ENCODE assay signal across 8 cellular contexts in genomic region chr6:37244430-37245310, GRCh38. TPM values are rescaled to one million over a fixed set of nuclear protein-coding genes. Genes with fewer than 3 reads are reported as not detected.
DNase-seq lines count a peak whose midpoint lies in the region; ATAC-seq, FAIRE-seq and TF ChIP-seq lines count a peak whose summit lies in the region.

No MANE protein-coding gene starts in this region.

- H3K9ac ChIP-seq in colonic mucosa (ENCODE audit: low read depth in 2 of 2, low read length in 2 of 2): peak overlapping the region in 1 of 2 donors; percentile 35

- H3K27me3 ChIP-seq in colonic mucosa (no peaks in the 10 kb centered on the region), lung (ENCODE audit: control insufficient read depth, insufficient read depth) (no peaks in the 10 kb centered on the region), aorta (ENCODE audit: control insufficient read depth in 1 of 2, insufficient read depth in 2 of 2, low read length in 1 of 2) (no peaks in the 10 kb centered on the region), HAP-1 (ENCODE audit: low read depth) (peaks cover 5% of the 10 kb centered on the region; the same call in 1 of the 2 replicates)

- H3K36me3 ChIP-seq in colonic mucosa (no peaks in the 10 kb centered on the region), lung (ENCODE audit: control insufficient read depth in 2 of 2, insufficient read depth in 2 of 2, low read length in 2 of 2) (no peaks in the 10 kb centered on the region), aorta (ENCODE audit: control insufficient read depth in 1 of 2, insufficient read depth in 2 of 2, low read length in 1 of 2) (no peaks in the 10 kb centered on the region), HAP-1 (replicated peaks) (no peaks in the 10 kb centered on the region)

- no peak for FAIRE-seq in GM12891 (lab: Jason Lieb, UNC)

- 51 to 66% methylated on average over 6 of the region's 6 CpGs for WGBS in lung, 2 donors
- 11% methylated on average over 6 of the region's 6 CpGs for WGBS in aorta, 2 donors

- DNase-seq in GM12891 (ENCODE audit: insufficient read length, low spot score) (no peak), NCI-H510A treated with DMSO at 0.1 percent for 48 hours (lab: John Stamatoyannopoulos, UW) (peak; percentile 99), colonic mucosa (peak; percentile 77), lung (ENCODE audit: low spot score) (peak; percentile 86), aorta (peak; percentile 81 to 83), activated T-cell treated with anti-CD3 and anti-CD28 coated beads for 4 hours (no peak), HAP-1 (ENCODE audit: low spot score in 2 of 2) (no peak)

- H3K27ac ChIP-seq in colonic mucosa: peak overlapping the region; percentile 74
- H3K27ac ChIP-seq in lung (ENCODE audit: low read depth in 1 of 2, low read length in 1 of 2): peak overlapping the region; percentile 91 to 93
- H3K27ac ChIP-seq in aorta (ENCODE audit: low read depth in 1 of 2, low read length in 2 of 2): peak overlapping the region; percentile 97 to 98

- no peak for TF ChIP-seq POLR2A in GM12891 (IDR thresholded peaks at IDR 0.05; ENCODE audit: low read depth, low read length)

- no peaks in the 10 kb centered on the region for H3K9me3 ChIP-seq in colonic mucosa
- H3K9me3 ChIP-seq in lung (ENCODE audit: control insufficient read depth in 2 of 2, insufficient read depth in 1 of 2, low read length in 1 of 2): no peaks in the 10 kb centered on the region
- H3K9me3 ChIP-seq in aorta (ENCODE audit: control insufficient read depth, low read length): no peaks in the 10 kb centered on the region
- H3K9me3 ChIP-seq in HAP-1: no peaks in the 10 kb centered on the region

- TF ChIP-seq CTCF in colonic mucosa (IDR thresholded peaks at IDR 0.05): no peak
- TF ChIP-seq CTCF in lung (IDR thresholded peaks at IDR 0.05; ENCODE audit: control extremely low read depth, extremely low read depth): no peak

- H3K4me1 ChIP-seq in colonic mucosa (peaks cover 8% of the 10 kb centered on the region), lung (ENCODE audit: control insufficient read depth in 2 of 2, insufficient read depth in 2 of 2, low read length in 2 of 2) (peaks cover 10 to 33% of the 10 kb centered on the region in 2 donors), aorta (ENCODE audit: control insufficient read depth in 1 of 2, insufficient read depth in 2 of 2, low read length in 2 of 2) (peaks cover 2 to 6% of the 10 kb centered on the region in 2 donors), HAP-1 (no peaks in the 10 kb centered on the region)

- intact Hi-C loops in colonic mucosa (cut with DNase I): no loop called here
- intact Hi-C loops in aorta (cut with DNase I): loop anchor here (5.0 to 10.0 kb wide), 2 partner anchors 38 to 110 kb away; no protein-coding TSS in a partner anchor

- peak; percentile 56 for ATAC-seq in lung (ENCODE audit: insufficient read depth, low FRiP score)
- peak; percentile 89 for ATAC-seq in aorta (ENCODE audit: low FRiP score)
- ATAC-seq in HG02571 (IDR thresholded peaks at IDR 0.05; ENCODE audit: unreplicated experiment): no peak

- H3K4me3 ChIP-seq in colonic mucosa: no peak overlapping the region
- no peak overlapping the region for H3K4me3 ChIP-seq in lung
- H3K4me3 ChIP-seq in aorta (ENCODE audit: low read length in 2 of 2): no peak overlapping the region
- H3K4me3 ChIP-seq in HAP-1: no peak overlapping the region

- in situ Hi-C loops in HAP-1 (cut with MboI; ENCODE audit: low sequenced_read_pairs): no loop called here

TF ChIP-seq in GM12891, 5 proteins besides CTCF, POLR2A, EP300 and RAD21:
- TF ChIP-seq SPI1 (IDR thresholded peaks at IDR 0.05; ENCODE audit: low read depth, low read length): peak; percentile 83
- TF ChIP-seq POLR2AphosphoS5 (IDR thresholded peaks at IDR 0.05; ENCODE audit: low read depth, low read length): no peak
- TF ChIP-seq TAF1 (IDR thresholded peaks at IDR 0.05; ENCODE audit: low read depth, low read length): no peak
- no peak for TF ChIP-seq POU2F2 (IDR thresholded peaks at IDR 0.05; ENCODE audit: low read depth, low read length)

RNA-seq across cellular contexts. Expression of gene TBC1D22B, which starts 12.9 kb away (rescaled TPM):
- 9.2 TPM for polyA plus RNA-seq in GM12891 (2012; ENCODE audit: low read depth, missing spikeins)
- 10 to 100 TPM; 13.3 to 15.2 TPM for total RNA-seq in colonic mucosa
- 1 to 10 TPM; 9.4 to 9.7 TPM for total RNA-seq in lung
- 1 to 10 TPM; 6.8 to 8.2 TPM for polyA plus RNA-seq in lung
- total RNA-seq in aorta: 10 to 100 TPM; 11.2 to 17.0 TPM
- polyA plus RNA-seq in aorta: 1 to 10 TPM; 3.9 to 4.1 TPM

RNA-seq across cellular contexts. Expression of gene TMEM217, which starts 13.3 kb away (rescaled TPM):
- polyA plus RNA-seq in GM12891 (2012; ENCODE audit: low read depth, missing spikeins): 1.5 TPM
- total RNA-seq in colonic mucosa (1 to 10 TPM in 1 of 2 donors, under 1 TPM in 1; 0.62 to 1.2 TPM), lung (under 1 TPM; 0.40 to 1.00 TPM), aorta (1 to 10 TPM; 2.2 to 2.7 TPM)
- polyA plus RNA-seq in lung (1 to 10 TPM in 1 of 2 donors, under 1 TPM in 1; 0.94 to 1.9 TPM), aorta (under 1 TPM; 0.50 to 0.54 TPM)

Comparison
In these comparisons a context has a peak if more than half of its experiments do, and no peak if none do; other contexts are left out.
1. DNase-seq: peak in NCI-H510A treated with DMSO at 0.1 percent for 48 hours (single experiment), colonic mucosa (single experiment), lung (single experiment) and aorta (2 of 2); none in GM12891 (single experiment), activated T-cell treated with anti-CD3 and anti-CD28 coated beads for 4 hours (single experiment) and HAP-1 (0 of 2).
2. Peak in every context shown above with its lines, with median percentiles within 50 percentile points of each other: H3K27ac ChIP-seq.